In genomic region chr11:91913407-91913806, GRCh38 we compare ENCODE assay signal across 23 cellular contexts.
"Had no signal": no experiment of that assay in that cellular context is flagged by ENCODE, and none has a peak within 500 bp of the region (broad histone marks: within the 10 kb centered on the region; RNA-seq: fewer than 3 reads in every experiment).

No MANE protein-coding gene starts in this region.

- DNase-seq: islet precursor cell; left ventricle myocardium inferior; mesendoderm; naive B cell; natural killer cell; nephron progenitor cell; pancreas; posterior cingulate gyrus; retina; right cardiac atrium; sigmoid colon; small intestine; spleen; stimulated activated CD4-positive, alpha-beta T cell treated with anti-CD3 and anti-CD28 coated beads, Interleukin-4, amount 100 ng/mL, for 24 hours; stimulated activated naive CD4-positive, alpha-beta T cell; tibial artery; trophoblast cell; uterus had no signal

- H3K27ac ChIP-seq: hepatocyte, left ventricle myocardium inferior, pancreas, prostate gland, sigmoid colon, spleen, suprapubic skin, thoracic aorta, tibial artery, uterus had no signal

- H3K9me3 ChIP-seq: pancreas, prostate gland, suprapubic skin, thoracic aorta, tibial artery, uterus had no signal

- H3K36me3 ChIP-seq: left ventricle myocardium inferior, pancreas, prostate gland, sigmoid colon, spleen, suprapubic skin, thoracic aorta, tibial artery, uterus had no signal

- ATAC-seq: natural killer cell; pancreas; right cardiac atrium; stimulated activated effector memory CD8-positive, alpha-beta T cell treated with anti-CD3 and anti-CD28 coated beads, Interleukin-12 subunit alpha, Interleukin-12 subunit beta, amount 100 ng/mL, for 72 hours had no signal
